Comparison of ENCODE assay signal across 9 cellular contexts in the genomic region with DNA sequence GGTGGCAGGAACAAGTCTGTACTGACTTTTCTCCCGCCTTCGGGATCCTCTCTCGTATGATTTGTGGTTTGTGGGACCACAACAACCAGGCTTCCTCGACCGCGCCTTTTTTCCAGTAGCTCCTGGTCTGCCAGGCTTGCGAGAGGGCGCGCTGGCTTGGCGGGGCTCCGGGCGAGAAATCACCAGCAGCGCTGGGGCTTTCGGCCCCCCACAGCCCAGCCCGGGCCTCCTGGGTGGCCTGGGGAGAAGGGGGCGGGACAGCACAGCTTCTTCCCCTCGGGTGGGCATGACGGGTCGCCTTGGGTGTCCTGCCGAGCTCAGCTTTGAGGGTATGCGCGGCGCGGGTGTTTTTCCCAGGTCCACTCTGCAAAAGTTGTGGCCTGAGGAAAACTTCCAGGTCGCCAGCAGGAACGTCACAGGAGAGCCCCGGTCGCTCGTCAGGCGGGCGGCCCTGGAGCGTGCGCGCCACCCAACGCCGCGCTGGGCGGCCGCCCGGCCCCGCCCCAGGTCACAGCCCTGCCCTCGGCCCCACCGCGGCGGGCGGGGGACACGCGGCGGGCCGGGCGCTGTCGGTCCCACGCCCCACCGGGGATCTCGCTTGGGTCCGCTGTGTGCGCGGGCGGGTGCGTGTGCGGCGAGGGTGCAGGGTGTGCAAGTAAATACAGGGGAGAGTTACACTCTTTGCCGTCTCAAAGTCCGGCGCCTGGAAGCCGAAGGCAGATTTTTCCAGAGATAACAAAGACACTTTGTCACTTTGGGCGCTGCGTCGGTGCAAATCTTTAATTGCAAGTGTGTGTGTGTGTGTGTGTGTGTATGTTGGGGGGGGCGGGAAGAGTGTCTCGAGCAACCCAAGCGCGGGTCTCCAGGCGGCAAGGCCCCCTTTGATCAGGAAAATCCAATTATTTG. TPM values are rescaled to one million over a fixed set of nuclear protein-coding genes. Genes with fewer than 3 reads are reported as not detected.
A peak's percentile ranks its signal among the peaks of the same experiment; 100 is the strongest.
DNase-seq lines count a peak whose midpoint lies in the region; ATAC-seq and TF ChIP-seq lines count a peak whose summit lies in the region.
"Had no signal": no experiment of that assay in that cellular context is flagged by ENCODE, and none has a peak within 500 bp of the region (broad histone marks: within the 10 kb centered on the region; RNA-seq: fewer than 3 reads in every experiment).

No MANE protein-coding gene starts in this region.

- 0 to 2% methylated on average over 22 to 74 of the region's 74 CpGs for WGBS in body of pancreas, 2 donors
- WGBS in thymus = 1% methylated on average over 74 of the region's 74 CpGs

- H3K4me3 ChIP-seq in body of pancreas (peak overlapping the region in 1 of 2 donors; percentile 40), thymus (ENCODE audit: low read length) (peak overlapping the region; percentile 50)

- intact Hi-C loops in body of pancreas (cut with DNase I) = no loop called here

- peak in 2 of 3 donors; percentile 6 to 41 for TF ChIP-seq POLR2A in body of pancreas (IDR thresholded peaks at IDR 0.05)

- H3K27ac ChIP-seq in body of pancreas = peak overlapping the region in 2 of 4 donors; percentile 20 to 58
- peak overlapping the region; percentile 18 for H3K27ac ChIP-seq in thymus (ENCODE audit: low read depth)

- H3K27me3 ChIP-seq in body of pancreas (peaks cover 0 to 19% of the 10 kb centered on the region in 2 donors), thymus (ENCODE audit: control insufficient read depth, insufficient read depth) (peaks cover 89% of the 10 kb centered on the region)

- peak in 2 of 3 experiments; percentile 21 to 42 for DNase-seq in NCI-H1417 (lab: John Stamatoyannopoulos, UW)
- DNase-seq in NCI-H1417 treated with DMSO at 0.1 percent for 48 hours (lab: John Stamatoyannopoulos, UW) = no peak
- peak; percentile 47 for DNase-seq in NCI-H345 (lab: John Stamatoyannopoulos, UW)
- DNase-seq in body of pancreas = peak; percentile 59 to 77 (median 64)
- DNase-seq in left lobe of liver (ENCODE audit: low spot score) = peak; percentile 80
- DNase-seq in pons (ENCODE audit: low spot score) = no peak

- TF ChIP-seq CTCF in body of pancreas (IDR thresholded peaks at IDR 0.05) = no peak

- no peaks in the 10 kb centered on the region for H3K36me3 ChIP-seq in body of pancreas (replicated peaks in 1 of 2; ENCODE audit: insufficient read depth in 1 of 2, low read depth in 2 of 2)
- H3K36me3 ChIP-seq in thymus (ENCODE audit: control insufficient read depth, insufficient read depth) = no peaks in the 10 kb centered on the region

- peak; percentile 75 for ATAC-seq in body of pancreas
- peak; percentile 80 for ATAC-seq in left lobe of liver
- no peak for ATAC-seq in GM21515 (IDR thresholded peaks at IDR 0.05; ENCODE audit: unreplicated experiment)

- no peaks in the 10 kb centered on the region for H3K9me3 ChIP-seq in body of pancreas
- peaks cover 1% of the 10 kb centered on the region for H3K9me3 ChIP-seq in thymus (ENCODE audit: control insufficient read depth)

- H3K4me1 ChIP-seq in body of pancreas (peaks cover 54% of the 10 kb centered on the region), thymus (ENCODE audit: control insufficient read depth, insufficient read depth, low read length) (peaks cover 19% of the 10 kb centered on the region)

RNA-seq across cellular contexts. Expression of gene SP5, which starts 0.7 kb away (rescaled TPM):
- total RNA-seq in body of pancreas = under 1 TPM in 1 of 2 donors, not detected in 1; 0.78 TPM
- 2.6 TPM for total RNA-seq in left lobe of liver
- 0.55 TPM for polyA plus RNA-seq in thymus
- total RNA-seq: activated CD8-positive, alpha-beta memory T cell treated with anti-CD3 and anti-CD28 coated beads for 36 hours had no signal

RNA-seq across cellular contexts. Expression of gene ERICH2, which starts 55.8 kb away (rescaled TPM):
- not detected for total RNA-seq in body of pancreas
- 1.5 TPM for total RNA-seq in left lobe of liver
- 0.52 TPM for polyA plus RNA-seq in thymus
- total RNA-seq: activated CD8-positive, alpha-beta memory T cell treated with anti-CD3 and anti-CD28 coated beads for 36 hours had no signal

Comparison
In these comparisons a context has a peak if more than half of its experiments do, and no peak if none do; other contexts are left out.
1. DNase-seq: peak in NCI-H1417 (2 of 3), NCI-H345 (single experiment), body of pancreas (4 of 4) and left lobe of liver (single experiment); none in NCI-H1417 treated with DMSO at 0.1 percent for 48 hours (single experiment) and pons (single experiment).